16 cellular contexts compared by ENCODE assay signal in the genomic region with DNA sequence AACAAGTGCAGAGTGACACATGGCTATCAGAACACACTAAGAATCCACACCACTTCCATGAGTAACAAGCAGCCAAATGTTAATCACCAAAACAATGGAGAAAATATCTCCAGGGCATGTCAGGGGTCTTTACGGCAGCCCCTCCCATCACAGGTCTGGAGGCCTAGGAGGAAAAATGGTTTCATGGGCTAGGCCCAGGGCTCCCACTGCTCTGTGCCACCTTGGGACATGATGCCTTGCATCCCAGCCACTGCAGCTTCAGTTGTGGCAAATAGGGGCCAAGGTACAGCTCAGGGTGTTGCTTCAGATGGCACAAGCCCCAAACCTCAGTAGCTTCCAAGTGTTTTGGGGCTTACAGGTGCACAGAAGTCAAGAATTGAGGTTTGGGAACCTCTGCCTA.
A peak's percentile ranks its signal among the peaks of the same experiment; 100 is the strongest.
DNase-seq lines count a peak whose midpoint lies in the region; ATAC-seq and TF ChIP-seq lines count a peak whose summit lies in the region.
"Had no signal": no experiment of that assay in that cellular context is flagged by ENCODE, and none has a peak within 500 bp of the region (broad histone marks: within the 10 kb centered on the region; RNA-seq: fewer than 3 reads in every experiment).

No MANE protein-coding gene starts in this region.

- H3K4me1 ChIP-seq in HEK293 (ENCODE audit: control insufficient read depth, insufficient read depth, low read length) (no peaks in the 10 kb centered on the region), HUES48 (ENCODE audit: control insufficient read depth, insufficient read depth, low read length) (peaks cover 23% of the 10 kb centered on the region), gastroesophageal sphincter (no peaks in the 10 kb centered on the region)
- H3K4me1 ChIP-seq: A549; BLaER1 treated with 17β-estradiol and CSF1 and Interleukin-3, amounts not matched to agents 10 nM and 100 nM; Caco-2 had no signal

- H3K4me3 ChIP-seq in HEK293 (ENCODE audit: low read depth, low read length) (no peak overlapping the region), HUES48 (ENCODE audit: low read depth, low read length) (peak overlapping the region; percentile 31; the same call in 1 of the 2 replicates), iPS-18c (ENCODE audit: insufficient read depth, low read depth, low read length) (peak overlapping the region; percentile 15; the same call in 1 of the 2 replicates), gastroesophageal sphincter (no peak overlapping the region)
- H3K4me3 ChIP-seq: A549 had no signal

- H3K9ac ChIP-seq in HUES48 (ENCODE audit: low read depth, low read length), result no peak overlapping the region
- H3K9ac ChIP-seq: BLaER1 treated with 17β-estradiol and CSF1 and Interleukin-3, amounts not matched to agents 10 nM and 100 nM had no signal

- 100% methylated on average over 1 of the region's 1 CpG; no CpG with 5 or more reads in 1 of the 2 donors for WGBS in gastroesophageal sphincter (ENCODE audit: low coverage in 1 of 2), 2 donors

- H3K9me3 ChIP-seq in HEK293 (ENCODE audit: control insufficient read depth, insufficient read depth, low read depth, low read length) (no peaks in the 10 kb centered on the region), HUES48 (ENCODE audit: control insufficient read depth, insufficient read depth, low read length) (peaks cover 25% of the 10 kb centered on the region), iPS-18c (ENCODE audit: control insufficient read depth, insufficient read depth, low read length) (peaks cover 5% of the 10 kb centered on the region), gastroesophageal sphincter (no peaks in the 10 kb centered on the region)

- in situ Hi-C loops in GM13976 (cut with MboI; ENCODE audit: low sequenced_read_pairs, unreplicated experiment), result no loop called here

- H3K36me3 ChIP-seq in HEK293 (ENCODE audit: control insufficient read depth in 2 of 2, insufficient read depth in 1 of 2, low read length in 2 of 2), result no peaks in the 10 kb centered on the region
- no peaks in the 10 kb centered on the region for H3K36me3 ChIP-seq in HUES48 (ENCODE audit: control insufficient read depth, insufficient read depth, low read length)
- H3K36me3 ChIP-seq in gastroesophageal sphincter, result no peaks in the 10 kb centered on the region

- CTCF ChIA-PET in HEK293 (lab: Yijun Ruan, JAX), result interaction anchor here (0.6 to 1.2 kb wide), 2 partner anchors 32 to 34 kb away, joined by 3 to 4 read pairs; no protein-coding TSS in a partner anchor

- ATAC-seq in gastroesophageal sphincter, result no peak
- ATAC-seq: A549; CD8-positive, alpha-beta T cell had no signal

- no peaks in the 10 kb centered on the region for H3K27me3 ChIP-seq in HUES48 (ENCODE audit: control insufficient read depth, insufficient read depth, low read length)
- peaks cover 4% of the 10 kb centered on the region for H3K27me3 ChIP-seq in gastroesophageal sphincter
- H3K27me3 ChIP-seq: BLaER1 treated with 17β-estradiol and CSF1 and Interleukin-3, amounts not matched to agents 10 nM and 100 nM had no signal

- TF ChIP-seq EP300 in gastroesophageal sphincter (IDR thresholded peaks at IDR 0.05), result no peak

- TF ChIP-seq POLR2A in gastroesophageal sphincter (IDR thresholded peaks at IDR 0.05), result no peak

- POLR2A ChIA-PET in HEK293 (lab: Yijun Ruan, JAX), result no interaction called here

- DNase-seq in GM13976 (ENCODE audit: low spot score), result no peak
- DNase-seq: AML-193; Caco-2; Calu3; CD4-positive, alpha-beta T cell; CD8-positive, alpha-beta T cell; DMS79 treated with DMSO at 0.1 percent for 48 hours; GF-D8 had no signal

- H3K27ac ChIP-seq in HEK293 (ENCODE audit: extremely low read depth, low read depth, low read length), result no peak overlapping the region
- no peak overlapping the region for H3K27ac ChIP-seq in HUES48 (ENCODE audit: low read depth, low read length)
- H3K27ac ChIP-seq in gastroesophageal sphincter, result no peak overlapping the region
- H3K27ac ChIP-seq: 22Rv1; A549; BLaER1 treated with 17β-estradiol and CSF1 and Interleukin-3, amounts not matched to agents 10 nM and 100 nM; C4-2B had no signal

- TF ChIP-seq CTCF in HEK293 (tag by site-specific recombination; IDR thresholded peaks at IDR 0.05) (no peak), GM13976 (IDR thresholded peaks at IDR 0.05; ENCODE audit: borderline replicate concordance, control extremely low read depth, extremely low read depth, insufficient read depth, missing control alignments) (no peak), gastroesophageal sphincter (IDR thresholded peaks at IDR 0.05) (no peak)

TF ChIP-seq in HEK293, 187 proteins besides CTCF, POLR2A, EP300 and RAD21:
- no peak for TF ChIP-seq ZNF426 (tag by site-specific recombination; IDR thresholded peaks at IDR 0.05)
- no peak for TF ChIP-seq ZNF112 (tag by site-specific recombination; IDR thresholded peaks at IDR 0.05)
- peak; percentile 90 for TF ChIP-seq ZNF585B (tag by site-specific recombination; IDR thresholded peaks at IDR 0.05)
- no peak for TF ChIP-seq ZBTB17 (tag by site-specific recombination; IDR thresholded peaks at IDR 0.05)

Comparison
In these comparisons a context has a peak if more than half of its experiments do, and no peak if none do; other contexts are left out.
1. H3K4me3 ChIP-seq: peak in HUES48 (single experiment) and iPS-18c (single experiment); none in HEK293 (single experiment) and gastroesophageal sphincter (0 of 2).